Comparison of ENCODE assay signal across 22 cellular contexts in genomic region chr3:10930641-10931040, GRCh38.
A peak's percentile ranks its signal among the peaks of the same experiment; 100 is the strongest.
DNase-seq lines count a peak whose midpoint lies in the region; TF ChIP-seq lines count a peak whose summit lies in the region.
"Had no signal": no experiment of that assay in that cellular context is flagged by ENCODE, and none has a peak within 500 bp of the region (broad histone marks: within the 10 kb centered on the region; RNA-seq: fewer than 3 reads in every experiment).

No MANE protein-coding gene starts in this region.

- DNase-seq in cardiac septum (ENCODE audit: low spot score) (peak; percentile 62), right atrium auricular region (ENCODE audit: low spot score) (no peak), islet precursor cell (peak; percentile 19), posterior vena cava (ENCODE audit: low spot score) (peak; percentile 37), ureter (ENCODE audit: low spot score) (peak; percentile 12), MV-4-11 (lab: John Stamatoyannopoulos, UW) (no peak), caudate nucleus (lab: John Stamatoyannopoulos, UW) (no peak)
- DNase-seq: C1 segment of cervical spinal cord; CD4-positive, alpha-beta memory T cell; COR-L47; HFFc6; IMR-90; KG1; MG63; NCI-H1417; NCI-H1694; NCI-H2029 treated with DMSO at 0.1 percent for 48 hours; NCI-H526 treated with DMSO at 0.1 percent for 48 hours; RPMI8226; SHP77 had no signal

- no peaks in the 10 kb centered on the region for H3K9me3 ChIP-seq in right atrium auricular region
- H3K9me3 ChIP-seq: HAP-1, MG63 had no signal

- no peak overlapping the region for H3K4me3 ChIP-seq in right atrium auricular region
- H3K4me3 ChIP-seq: GM23338, HAP-1, MG63 had no signal

- no peaks in the 10 kb centered on the region for H3K27me3 ChIP-seq in right atrium auricular region
- H3K27me3 ChIP-seq: MG63 had no signal

- H3K4me1 ChIP-seq in right atrium auricular region = no peaks in the 10 kb centered on the region
- H3K4me1 ChIP-seq: HAP-1 had no signal

- intact Hi-C loops in cardiac septum (cut with DNase I) = no loop called here
- intact Hi-C loops in posterior vena cava (cut with DNase I) = no loop called here

- no peaks in the 10 kb centered on the region for H3K36me3 ChIP-seq in right atrium auricular region
- H3K36me3 ChIP-seq: HAP-1, MG63 had no signal

- H3K27ac ChIP-seq in right atrium auricular region (no peak overlapping the region), caudate nucleus (ENCODE audit: low read depth, low read length) (no peak overlapping the region)

- no peak for TF ChIP-seq CTCF in right atrium auricular region (IDR thresholded peaks at IDR 0.05)

Comparison
In these comparisons a context has a peak if more than half of its experiments do, and no peak if none do; other contexts are left out.
1. DNase-seq: peak in cardiac septum (single experiment), islet precursor cell (single experiment), posterior vena cava (single experiment) and ureter (single experiment); none in right atrium auricular region (single experiment), MV-4-11 (single experiment) and caudate nucleus (0 of 61).